17 cellular contexts compared by ENCODE assay signal in the genomic region with DNA sequence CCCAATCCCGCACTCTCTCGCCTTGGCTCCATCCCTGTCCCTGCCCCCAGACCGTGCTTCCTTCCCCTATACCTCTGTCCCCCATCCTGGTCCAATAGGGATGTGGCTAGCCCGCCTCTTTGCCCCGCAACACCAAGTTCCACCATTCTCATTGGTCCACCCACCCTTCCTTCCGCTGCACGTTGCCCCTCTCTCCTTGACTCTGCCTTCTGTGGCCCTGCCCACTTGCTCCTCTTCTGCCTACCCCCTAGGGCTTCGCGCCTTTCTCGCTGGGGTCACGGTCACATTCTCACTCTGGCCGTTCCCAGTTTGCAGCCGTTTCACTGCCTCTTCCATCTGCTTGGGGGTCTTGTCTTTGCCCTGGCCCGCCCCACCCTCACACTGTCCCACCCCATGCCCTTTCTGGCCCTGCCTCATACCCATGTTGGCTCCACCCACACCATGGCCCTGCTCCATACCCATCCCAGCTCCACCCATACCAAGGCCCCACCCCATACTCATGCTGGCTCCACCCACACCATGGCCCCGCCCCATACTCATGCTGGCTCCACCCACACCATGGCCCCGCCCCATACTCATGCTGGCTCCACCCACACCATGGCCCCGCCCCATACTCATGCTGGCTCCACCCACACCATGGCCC. TPM values are rescaled to one million over a fixed set of nuclear protein-coding genes. Genes with fewer than 3 reads are reported as not detected.
DNase-seq lines count a peak whose midpoint lies in the region; ATAC-seq and TF ChIP-seq lines count a peak whose summit lies in the region.
"Had no signal": no experiment of that assay in that cellular context is flagged by ENCODE, and none has a peak within 500 bp of the region (broad histone marks: within the 10 kb centered on the region; RNA-seq: fewer than 3 reads in every experiment).

No MANE protein-coding gene starts in this region.

- no peak for ATAC-seq in activated naive CD8-positive, alpha-beta T cell treated with anti-CD3 and anti-CD28 coated beads, Interleukin-2, amount 10 ng/mL, durations not matched to agents 7 days and 5 days (ENCODE audit: low read depth)
- ATAC-seq: esophagus mucosa; stimulated activated memory B cell treated with anti-CD40 and anti-IgM and Interleukin-4, amounts not matched to agents 10 μg/mL and 1 μg/mL and 100 μg/mL, for 72 hours; upper lobe of right lung had no signal

- H3K4me1 ChIP-seq in neuronal stem cell (ENCODE audit: control insufficient read depth in 2 of 2, insufficient read depth in 1 of 2, low read depth in 1 of 2, low read length in 2 of 2) (peaks cover 6 to 12% of the 10 kb centered on the region in 2 donors), Peyer's patch (peaks cover 0 to 35% (median 25%) of the 10 kb centered on the region in 4 donors)

- H3K4me1 Mint-ChIP-seq in activated naive CD8-positive, alpha-beta T cell treated with anti-CD3 and anti-CD28 coated beads, Interleukin-2, amount 10 ng/mL, durations not matched to agents 7 days and 5 days = peaks cover 11% of the 10 kb centered on the region
- peaks cover 11% of the 10 kb centered on the region for H3K4me1 Mint-ChIP-seq in activated naive CD8-positive, alpha-beta T cell treated with anti-CD3 and anti-CD28 coated beads for 36 hours

- H3K27ac ChIP-seq in neuronal stem cell (replicated peaks; ENCODE audit: low read length) (no peak overlapping the region), Peyer's patch (no peak overlapping the region)
- H3K27ac ChIP-seq: coronary artery, SJCRH30, upper lobe of right lung had no signal

- H2BK15ac ChIP-seq in neuronal stem cell (ENCODE audit: low read length) = peak overlapping the region; percentile 81

- H3K27me3 Mint-ChIP-seq in activated naive CD8-positive, alpha-beta T cell treated with anti-CD3 and anti-CD28 coated beads, Interleukin-2, amount 10 ng/mL, durations not matched to agents 7 days and 5 days = no peaks in the 10 kb centered on the region
- H3K27me3 Mint-ChIP-seq in activated naive CD8-positive, alpha-beta T cell treated with anti-CD3 and anti-CD28 coated beads for 36 hours = no peaks in the 10 kb centered on the region
- H3K27me3 Mint-ChIP-seq: stimulated activated memory B cell treated with anti-CD40 and anti-IgM and Interleukin-4, amounts not matched to agents 10 μg/mL and 1 μg/mL and 100 μg/mL, for 72 hours had no signal

- H3K23ac ChIP-seq in neuronal stem cell (ENCODE audit: low read depth, low read length, poor library complexity) = no peak overlapping the region

- H3K27me3 ChIP-seq in neuronal stem cell (ENCODE audit: control insufficient read depth in 3 of 3, insufficient read depth in 3 of 3, low read depth in 1 of 3, low read length in 3 of 3) = peaks cover 1 to 27% (median 24%) of the 10 kb centered on the region in 3 experiments
- H3K27me3 ChIP-seq in Peyer's patch = peaks cover 0 to 11% of the 10 kb centered on the region in 2 donors
- H3K27me3 ChIP-seq: upper lobe of right lung had no signal

- TF ChIP-seq POLR2A in Peyer's patch (IDR thresholded peaks at IDR 0.05) = no peak

- no peak for TF ChIP-seq CTCF in Peyer's patch (IDR thresholded peaks at IDR 0.05)

- no peak overlapping the region for H3K18ac ChIP-seq in neuronal stem cell (ENCODE audit: low read length)

- peak overlapping the region; percentile 42 for H3K27ac Mint-ChIP-seq in activated naive CD8-positive, alpha-beta T cell treated with anti-CD3 and anti-CD28 coated beads, Interleukin-2, amount 10 ng/mL, durations not matched to agents 7 days and 5 days
- H3K27ac Mint-ChIP-seq in activated naive CD8-positive, alpha-beta T cell treated with anti-CD3 and anti-CD28 coated beads for 36 hours = no peak overlapping the region
- H3K27ac Mint-ChIP-seq: HFFc6 had no signal

- no peak overlapping the region for H3K4me3 Mint-ChIP-seq in activated naive CD8-positive, alpha-beta T cell treated with anti-CD3 and anti-CD28 coated beads, Interleukin-2, amount 10 ng/mL, durations not matched to agents 7 days and 5 days
- H3K4me3 Mint-ChIP-seq in activated naive CD8-positive, alpha-beta T cell treated with anti-CD3 and anti-CD28 coated beads for 36 hours = no peak overlapping the region
- H3K4me3 Mint-ChIP-seq: HFFc6; stimulated activated memory B cell treated with anti-CD40 and anti-IgM and Interleukin-4, amounts not matched to agents 10 μg/mL and 1 μg/mL and 100 μg/mL, for 72 hours had no signal

- DNase-seq in activated naive CD8-positive, alpha-beta T cell treated with anti-CD3 and anti-CD28 coated beads, Interleukin-2, amount 10 ng/mL, durations not matched to agents 7 days and 5 days = no peak
- DNase-seq in activated naive CD8-positive, alpha-beta T cell treated with anti-CD3 and anti-CD28 coated beads for 36 hours = no peak
- DNase-seq in SKM-1 (lab: John Stamatoyannopoulos, UW; ENCODE audit: unreplicated experiment) (peak; percentile 53), neuronal stem cell (ENCODE audit: low spot score) (no peak), dedifferentiated amniotic fluid mesenchymal stem cell (ENCODE audit: extremely low spot score) (no peak), Peyer's patch (no peak)
- DNase-seq: islet precursor cell, NCI-H1105 treated with DMSO at 0.1 percent for 48 hours, occipital lobe, SJCRH30 had no signal

- peak overlapping the region; percentile 3 for H2BK5ac ChIP-seq in neuronal stem cell (ENCODE audit: low read length)

- no peak overlapping the region for H3K4ac ChIP-seq in neuronal stem cell (ENCODE audit: low read length)

- peaks cover 3% of the 10 kb centered on the region for H3K9me3 Mint-ChIP-seq in activated naive CD8-positive, alpha-beta T cell treated with anti-CD3 and anti-CD28 coated beads, Interleukin-2, amount 10 ng/mL, durations not matched to agents 7 days and 5 days
- peaks cover 7% of the 10 kb centered on the region for H3K9me3 Mint-ChIP-seq in activated naive CD8-positive, alpha-beta T cell treated with anti-CD3 and anti-CD28 coated beads for 36 hours

- H3K4me3 ChIP-seq in neuronal stem cell (ENCODE audit: low read length in 2 of 2) (peak overlapping the region in 1 of 2 donors; percentile 57), Peyer's patch (no peak overlapping the region)
- H3K4me3 ChIP-seq: coronary artery, SJCRH30, upper lobe of right lung had no signal

- peak overlapping the region; percentile 75 for H2AK5ac ChIP-seq in neuronal stem cell (ENCODE audit: low read depth, low read length)

- no peak overlapping the region for H4K91ac ChIP-seq in neuronal stem cell (ENCODE audit: low read depth, low read length, poor library complexity)

- H3K9me3 ChIP-seq in neuronal stem cell (replicated peaks in 1 of 2; ENCODE audit: control insufficient read depth in 2 of 2, insufficient read depth in 1 of 2, low read depth in 1 of 2, low read length in 2 of 2) = peaks cover 0 to 18% of the 10 kb centered on the region in 2 donors
- peaks cover 0 to 7% (median 0%) of the 10 kb centered on the region in 4 donors for H3K9me3 ChIP-seq in Peyer's patch

- no peak overlapping the region for H2AFZ ChIP-seq in neuronal stem cell (ENCODE audit: low read length)

- no peak overlapping the region for H2BK12ac ChIP-seq in neuronal stem cell (ENCODE audit: low read length)

- POLR2A ChIA-PET in activated naive CD8-positive, alpha-beta T cell treated with anti-CD3 and anti-CD28 coated beads, Interleukin-2, amount 10 ng/mL, durations not matched to agents 7 days and 5 days (lab: Charles Lee) = no interaction called here

- peaks cover 32% of the 10 kb centered on the region for H3K36me3 Mint-ChIP-seq in activated naive CD8-positive, alpha-beta T cell treated with anti-CD3 and anti-CD28 coated beads, Interleukin-2, amount 10 ng/mL, durations not matched to agents 7 days and 5 days
- H3K36me3 Mint-ChIP-seq in activated naive CD8-positive, alpha-beta T cell treated with anti-CD3 and anti-CD28 coated beads for 36 hours = peaks cover 29% of the 10 kb centered on the region

- H3K14ac ChIP-seq in neuronal stem cell (ENCODE audit: low read length) = no peak overlapping the region

- no CpG with 5 or more reads among the region's 17 CpGs for WGBS in neuronal stem cell (ENCODE audit: extremely low coverage in 2 of 2, insufficient read length in 2 of 2, insufficient replicate concordance in 1 of 2), 2 donors

- H2BK120ac ChIP-seq in neuronal stem cell (ENCODE audit: low read depth, low read length) = no peak overlapping the region

- no peak overlapping the region for H3K4me2 ChIP-seq in neuronal stem cell (ENCODE audit: insufficient read depth, low read length, poor library complexity, severe bottlenecking)

- H3K36me3 ChIP-seq in neuronal stem cell (replicated peaks in 1 of 2; ENCODE audit: control insufficient read depth in 2 of 2, insufficient read depth in 2 of 2, low read length in 2 of 2) (peaks cover 0 to 2% of the 10 kb centered on the region in 2 donors), Peyer's patch (no peaks in the 10 kb centered on the region)
- H3K36me3 ChIP-seq: SJCRH30, upper lobe of right lung had no signal

- no peak overlapping the region for H4K8ac ChIP-seq in neuronal stem cell (ENCODE audit: low read depth, low read length)

- no peaks in the 10 kb centered on the region for H3K79me1 ChIP-seq in neuronal stem cell (ENCODE audit: low read depth, low read length)

- no peak overlapping the region for H3K9ac ChIP-seq in neuronal stem cell (ENCODE audit: low read depth, low read length, poor library complexity)

RNA-seq across cellular contexts. Expression of gene ARHGAP45, which starts 4.5 kb away (rescaled TPM):
- 100 to 1,000 TPM; 576 to 581 TPM for total RNA-seq in activated naive CD8-positive, alpha-beta T cell treated with anti-CD3 and anti-CD28 coated beads, Interleukin-2, amount 10 ng/mL, durations not matched to agents 7 days and 5 days
- total RNA-seq in activated naive CD8-positive, alpha-beta T cell treated with anti-CD3 and anti-CD28 coated beads for 36 hours = 100 to 1,000 TPM; 113 to 122 TPM
- 6.9 TPM for polyA plus RNA-seq in neuronal stem cell (2013, experiment 1 of 2)
- polyA plus RNA-seq in neuronal stem cell (2013, experiment 2 of 2) = 7.4 TPM
- 100 to 1,000 TPM in 2 of 4 donors, 10 to 100 TPM in 2; 82.6 to 187 (median 118) TPM for total RNA-seq in Peyer's patch

RNA-seq across cellular contexts. Expression of gene ABCA7, which starts 22.6 kb away (rescaled TPM):
- total RNA-seq in activated naive CD8-positive, alpha-beta T cell treated with anti-CD3 and anti-CD28 coated beads, Interleukin-2, amount 10 ng/mL, durations not matched to agents 7 days and 5 days = 100 to 1,000 TPM; 145 to 146 TPM
- total RNA-seq in activated naive CD8-positive, alpha-beta T cell treated with anti-CD3 and anti-CD28 coated beads for 36 hours = 10 to 100 TPM in 1 of 2 experiments, 1 to 10 TPM in 1; 9.8 to 11.2 TPM
- 9.4 TPM for polyA plus RNA-seq in neuronal stem cell (2013, experiment 1 of 2)
- polyA plus RNA-seq in neuronal stem cell (2013, experiment 2 of 2) = 8.0 TPM
- total RNA-seq in Peyer's patch = 100 to 1,000 TPM in 1 of 4 donors, 10 to 100 TPM in 3; 30.1 to 162 (median 72.1) TPM

RNA-seq across cellular contexts. Expression of gene POLR2E, which starts 32.7 kb away (rescaled TPM):
- total RNA-seq in activated naive CD8-positive, alpha-beta T cell treated with anti-CD3 and anti-CD28 coated beads, Interleukin-2, amount 10 ng/mL, durations not matched to agents 7 days and 5 days = 100 to 1,000 TPM; 142 to 163 TPM
- total RNA-seq in activated naive CD8-positive, alpha-beta T cell treated with anti-CD3 and anti-CD28 coated beads for 36 hours = 100 to 1,000 TPM; 290 to 291 TPM
- polyA plus RNA-seq in neuronal stem cell (2013, experiment 1 of 2) = 201 TPM
- polyA plus RNA-seq in neuronal stem cell (2013, experiment 2 of 2) = 197 TPM
- 100 to 1,000 TPM in 2 of 4 donors, 10 to 100 TPM in 2; 74.3 to 107 (median 96.9) TPM for total RNA-seq in Peyer's patch

RNA-seq across cellular contexts. Expression of gene CNN2, which starts 36.1 kb away (rescaled TPM):
- 100 to 1,000 TPM; 340 to 353 TPM for total RNA-seq in activated naive CD8-positive, alpha-beta T cell treated with anti-CD3 and anti-CD28 coated beads, Interleukin-2, amount 10 ng/mL, durations not matched to agents 7 days and 5 days
- 10 to 100 TPM; 76.0 to 80.5 TPM for total RNA-seq in activated naive CD8-positive, alpha-beta T cell treated with anti-CD3 and anti-CD28 coated beads for 36 hours
- polyA plus RNA-seq in neuronal stem cell (2013, experiment 1 of 2) = 235 TPM
- 243 TPM for polyA plus RNA-seq in neuronal stem cell (2013, experiment 2 of 2)
- 10 to 100 TPM; 20.6 to 47.0 (median 22.6) TPM for total RNA-seq in Peyer's patch

RNA-seq across cellular contexts. Expression of gene RNU6-2, which starts 41.2 kb away (rescaled TPM):
- total RNA-seq in activated naive CD8-positive, alpha-beta T cell treated with anti-CD3 and anti-CD28 coated beads, Interleukin-2, amount 10 ng/mL, durations not matched to agents 7 days and 5 days = not detected
- total RNA-seq in activated naive CD8-positive, alpha-beta T cell treated with anti-CD3 and anti-CD28 coated beads for 36 hours = not detected
- not detected for polyA plus RNA-seq in neuronal stem cell (2013, experiment 1 of 2)
- not detected for polyA plus RNA-seq in neuronal stem cell (2013, experiment 2 of 2)
- not detected for total RNA-seq in Peyer's patch
- total RNA-seq: activated CD8-positive, alpha-beta memory T cell treated with anti-CD3 and anti-CD28 coated beads for 36 hours; esophagus mucosa; HFFc6; occipital lobe; SJCRH30; upper lobe of right lung had no signal
- polyA plus RNA-seq: AG04450 had no signal
